In the genomic region with DNA sequence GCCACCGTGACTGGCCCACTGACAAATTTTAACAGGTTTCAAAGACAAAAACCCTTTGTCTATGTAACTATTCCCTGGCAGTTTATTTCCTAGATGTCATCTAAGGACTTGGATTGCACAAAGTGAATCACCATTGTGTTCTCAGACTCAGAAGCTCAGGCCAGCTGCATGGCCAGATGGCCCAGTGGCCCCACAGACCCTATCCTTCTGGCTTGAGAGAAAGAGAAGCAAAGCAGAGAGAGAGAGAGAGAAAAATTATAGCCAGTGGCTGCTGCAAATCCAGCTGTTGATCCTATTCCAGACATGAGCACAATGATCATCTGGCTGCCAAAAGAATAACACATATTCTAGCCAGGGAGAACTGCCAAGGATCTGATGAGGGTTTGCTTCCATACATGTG, we compare ENCODE assay signal across 17 cellular contexts. TPM values are rescaled to one million over a fixed set of nuclear protein-coding genes. Genes with fewer than 3 reads are reported as not detected.
DNase-seq lines count a peak whose midpoint lies in the region; ATAC-seq and TF ChIP-seq lines count a peak whose summit lies in the region.
"Had no signal": no experiment of that assay in that cellular context is flagged by ENCODE, and none has a peak within 500 bp of the region (broad histone marks: within the 10 kb centered on the region; RNA-seq: fewer than 3 reads in every experiment).

No MANE protein-coding gene starts in this region.

- H3K4me2 ChIP-seq in GM23338 = no peak overlapping the region
- H3K4me2 ChIP-seq: A549 had no signal

- H3K27ac ChIP-seq in heart right ventricle (peak overlapping the region in 3 of 10 donors; percentile 29 to 67 (median 37)), GM23338 (ENCODE audit: low read depth) (no peak overlapping the region)
- H3K27ac ChIP-seq: A549, HL-60, tibial nerve had no signal

- no peaks in the 10 kb centered on the region for H3F3A ChIP-seq in GM23338 (replicated peaks; ENCODE audit: low read depth)

- peaks cover 20% of the 10 kb centered on the region for H3K9me2 ChIP-seq in GM23338 (ENCODE audit: insufficient read depth)

- no peaks in the 10 kb centered on the region for H3K79me2 ChIP-seq in GM23338 (replicated peaks; ENCODE audit: insufficient read depth)

- no peaks in the 10 kb centered on the region for H3K27me3 Mint-ChIP-seq in T-helper 2 cell treated with Interferon-gamma antibody and Interleukin-4, amounts not matched to agents 5 μg/mL and 100 μg/mL, for 36 hours (ENCODE audit: low read depth)
- H3K27me3 Mint-ChIP-seq in GM23338 (ENCODE audit: insufficient read depth, low read depth, poor library complexity) = peaks cover 2% of the 10 kb centered on the region

- H3K27ac Mint-ChIP-seq in T-helper 2 cell treated with Interferon-gamma antibody and Interleukin-4, amounts not matched to agents 5 μg/mL and 100 μg/mL, for 36 hours = peak overlapping the region; percentile 70
- H3K27ac Mint-ChIP-seq in GM23338 = no peak overlapping the region

- H3K9me3 ChIP-seq in adipocyte (ENCODE audit: control insufficient read depth, low read length) (no peaks in the 10 kb centered on the region), heart right ventricle (no peaks in the 10 kb centered on the region)
- H3K9me3 ChIP-seq: A549, tibial nerve had no signal

- H3K36me3 Mint-ChIP-seq in T-helper 2 cell treated with Interferon-gamma antibody and Interleukin-4, amounts not matched to agents 5 μg/mL and 100 μg/mL, for 36 hours (ENCODE audit: low read depth) = peaks cover 8% of the 10 kb centered on the region
- no peaks in the 10 kb centered on the region for H3K36me3 Mint-ChIP-seq in GM23338 (ENCODE audit: low read depth)

- no peak for DNase-seq in T-helper 2 cell treated with Interferon-gamma antibody and Interleukin-4, amounts not matched to agents 5 μg/mL and 100 μg/mL, for 36 hours (ENCODE audit: low spot score)
- no peak for DNase-seq in T-helper 2 cell
- peak; percentile 5 for DNase-seq in adipocyte (ENCODE audit: low read depth)
- peak; percentile 25 to 36 for DNase-seq in heart right ventricle
- DNase-seq in skeletal muscle cell (ENCODE audit: low read depth) = peak; percentile 41
- no peak for DNase-seq in activated naive CD4-positive, alpha-beta T cell (lab: John Stamatoyannopoulos, UW)
- no peak for DNase-seq in activated effector memory CD4-positive, alpha-beta T cell treated with anti-CD3 and anti-CD28 coated beads, Interleukin-2, amount 50 U/mL, for 16 hours
- no peak for DNase-seq in GM23338 (ENCODE audit: low spot score)
- DNase-seq: activated CD4-positive, alpha-beta T cell treated with anti-CD3 and anti-CD28 coated beads for 48 hours; activated naive CD4-positive, alpha-beta T cell treated with anti-CD3 and anti-CD28 coated beads, Interleukin-2, amount 50 U/mL, for 16 hours; cerebellar nuclear complex; erythroblast; naive thymus-derived CD4-positive, alpha-beta T cell; NCI-H2029 treated with DMSO at 0.1 percent for 48 hours had no signal

- WGBS in heart right ventricle, 2 donors = 42 to 61% methylated on average over 1 of the region's 1 CpG

- no peak overlapping the region for H3K4me3 Mint-ChIP-seq in T-helper 2 cell treated with Interferon-gamma antibody and Interleukin-4, amounts not matched to agents 5 μg/mL and 100 μg/mL, for 36 hours
- H3K4me3 Mint-ChIP-seq in GM23338 = no peak overlapping the region

- H3K27me3 ChIP-seq in adipocyte (replicated peaks; ENCODE audit: control insufficient read depth, insufficient read depth, low read length) (no peaks in the 10 kb centered on the region), heart right ventricle (no peaks in the 10 kb centered on the region), GM23338 (ENCODE audit: insufficient read depth) (no peaks in the 10 kb centered on the region)
- H3K27me3 ChIP-seq: tibial nerve had no signal

- ATAC-seq in heart right ventricle (peak; percentile 81 to 90 (median 85)), GM23338 (no peak)
- ATAC-seq: A549; naive thymus-derived CD4-positive, alpha-beta T cell had no signal

- no peak overlapping the region for H3K4me3 ChIP-seq in adipocyte (ENCODE audit: low read length)
- no peak overlapping the region for H3K4me3 ChIP-seq in heart right ventricle
- H3K4me3 ChIP-seq in skeletal muscle cell (ENCODE audit: low read depth, low read length) = no peak overlapping the region
- H3K4me3 ChIP-seq in GM23338 = no peak overlapping the region
- H3K4me3 ChIP-seq: A549, tibial nerve had no signal

- no peaks in the 10 kb centered on the region for H4K20me1 ChIP-seq in GM23338 (replicated peaks; ENCODE audit: insufficient read depth)

- H3K4me1 ChIP-seq in adipocyte (ENCODE audit: control insufficient read depth, insufficient read depth, low read length) (peaks cover 9% of the 10 kb centered on the region), heart right ventricle (peaks cover 0 to 34% (median 0%) of the 10 kb centered on the region in 9 donors), GM23338 (ENCODE audit: insufficient read depth) (no peaks in the 10 kb centered on the region)
- H3K4me1 ChIP-seq: A549 had no signal

- H3K9me3 Mint-ChIP-seq in T-helper 2 cell treated with Interferon-gamma antibody and Interleukin-4, amounts not matched to agents 5 μg/mL and 100 μg/mL, for 36 hours = peaks cover 3% of the 10 kb centered on the region
- no peaks in the 10 kb centered on the region for H3K9me3 Mint-ChIP-seq in GM23338

- no peak overlapping the region for H3K9ac ChIP-seq in adipocyte (ENCODE audit: low read length)

- no peak overlapping the region for H2AFZ ChIP-seq in GM23338

- H3K36me3 ChIP-seq in adipocyte (ENCODE audit: control insufficient read depth, insufficient read depth, low read length, severe bottlenecking) = no peaks in the 10 kb centered on the region
- no peaks in the 10 kb centered on the region for H3K36me3 ChIP-seq in heart right ventricle
- H3K36me3 ChIP-seq in GM23338 (ENCODE audit: insufficient read depth) = no peaks in the 10 kb centered on the region
- H3K36me3 ChIP-seq: tibial nerve had no signal

- TF ChIP-seq CTCF in heart right ventricle (IDR thresholded peaks at IDR 0.05) (no peak), GM23338 (conservative IDR thresholded peaks at IDR 0.05; ENCODE audit: low read depth in 2 of 2) (no peak)

- peaks cover 76% of the 10 kb centered on the region for H3K4me1 Mint-ChIP-seq in T-helper 2 cell treated with Interferon-gamma antibody and Interleukin-4, amounts not matched to agents 5 μg/mL and 100 μg/mL, for 36 hours (ENCODE audit: low read depth)
- H3K4me1 Mint-ChIP-seq in GM23338 = peaks cover 5% of the 10 kb centered on the region; the same call in 2 of the 3 replicates

- intact Hi-C loops in heart right ventricle (cut with DNase I) = no loop called here

TF ChIP-seq in GM23338, 12 proteins besides CTCF, POLR2A, EP300 and RAD21:
- TF ChIP-seq ZNF114 (CRISPR knock-in tag; IDR thresholded peaks at IDR 0.05) = no peak
- TF ChIP-seq, protein P1, sequence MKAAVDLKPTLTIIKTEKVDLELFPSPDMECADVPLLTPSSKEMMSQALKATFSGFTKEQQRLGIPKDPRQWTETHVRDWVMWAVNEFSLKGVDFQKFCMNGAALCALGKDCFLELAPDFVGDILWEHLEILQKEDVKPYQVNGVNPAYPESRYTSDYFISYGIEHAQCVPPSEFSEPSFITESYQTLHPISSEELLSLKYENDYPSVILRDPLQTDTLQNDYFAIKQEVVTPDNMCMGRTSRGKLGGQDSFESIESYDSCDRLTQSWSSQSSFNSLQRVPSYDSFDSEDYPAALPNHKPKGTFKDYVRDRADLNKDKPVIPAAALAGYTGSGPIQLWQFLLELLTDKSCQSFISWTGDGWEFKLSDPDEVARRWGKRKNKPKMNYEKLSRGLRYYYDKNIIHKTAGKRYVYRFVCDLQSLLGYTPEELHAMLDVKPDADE (IDR thresholded peaks at IDR 0.05) = no peak
TF ChIP-seq in GM23338: peak in this region for 0.

RNA-seq across cellular contexts. Expression of a gene that starts 25.8 kb away (rescaled TPM):
- 1 to 10 TPM in 2 of 10 donors, under 1 TPM in 4, not detected in 4; 0.17 to 1.6 (median 0.72) TPM for total RNA-seq in heart right ventricle
- under 1 TPM; 0.13 to 0.29 TPM for polyA plus RNA-seq in heart right ventricle
- not detected in 2 replicates for total RNA-seq in GM23338 (2014; rRNA removed; shearing (Covaris generic))
- polyA plus RNA-seq in GM23338 (2016; fragmentation: Nextera tagmentation; extraction: Ambion mirVana) = not detected in 2 replicates
- total RNA-seq: tibial nerve had no signal
- polyA plus RNA-seq: A549 had no signal

RNA-seq across cellular contexts. Expression of a gene that starts 43.2 kb away (rescaled TPM):
- total RNA-seq in heart right ventricle = 1 to 10 TPM in 1 of 10 donors, under 1 TPM in 3, not detected in 6; 0.08 to 1.2 (median 0.10) TPM
- polyA plus RNA-seq in heart right ventricle = under 1 TPM in 1 of 2 donors, not detected in 1; 0.01 TPM
- total RNA-seq in GM23338 (2014; rRNA removed; shearing (Covaris generic)) = not detected in 2 replicates
- polyA plus RNA-seq in GM23338 (2016; fragmentation: Nextera tagmentation; extraction: Ambion mirVana) = not detected in 2 replicates
- polyA plus RNA-seq: A549 had no signal

Comparison
In these comparisons a context has a peak if more than half of its experiments do, and no peak if none do; other contexts are left out.
1. DNase-seq: peak in adipocyte (single experiment), heart right ventricle (2 of 2) and skeletal muscle cell (single experiment); none in T-helper 2 cell treated with Interferon-gamma antibody and Interleukin-4, amounts not matched to agents 5 μg/mL and 100 μg/mL, for 36 hours (single experiment), T-helper 2 cell (0 of 5), activated naive CD4-positive, alpha-beta T cell (0 of 4), activated effector memory CD4-positive, alpha-beta T cell treated with anti-CD3 and anti-CD28 coated beads, Interleukin-2, amount 50 U/mL, for 16 hours (single experiment) and GM23338 (single experiment).